Comparison of ENCODE assay signal across 8 cellular contexts in the genomic region with DNA sequence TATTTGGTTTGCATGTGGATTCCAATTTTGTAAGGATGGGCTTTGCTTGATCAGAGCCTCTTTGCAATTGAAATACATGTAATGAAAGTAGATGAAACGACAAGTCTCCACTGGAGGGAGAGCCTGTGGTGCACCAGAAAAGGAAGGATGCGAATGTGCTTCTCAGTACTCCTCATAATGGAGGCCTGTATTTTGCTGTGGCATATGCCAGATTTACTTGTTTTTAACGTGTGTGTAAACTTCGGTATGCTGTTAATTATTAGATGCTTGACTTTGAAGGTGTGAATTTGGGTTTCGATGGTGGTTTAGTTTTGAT. TPM values are rescaled to one million over a fixed set of nuclear protein-coding genes. Genes with fewer than 3 reads are reported as not detected.
DNase-seq lines count a peak whose midpoint lies in the region; ATAC-seq, FAIRE-seq and TF ChIP-seq lines count a peak whose summit lies in the region.

No MANE protein-coding gene starts in this region.

- no peak overlapping the region for H3K18ac ChIP-seq in H1 (ENCODE audit: extremely low read depth, low read length)

- no peak overlapping the region for H3K14ac ChIP-seq in H1 (ENCODE audit: insufficient read length)

- H3F3A ChIP-seq in SU-DHL-6 (ENCODE audit: insufficient read depth), result 0 out of 2 replicates have a peak, but pooled peaks cover 13% of the 10 kb centered on the region

- H3K4me1 ChIP-seq in H1 (replicated peaks in 1 of 4; ENCODE audit: control insufficient read depth in 3 of 4, insufficient read depth in 4 of 4, low read length in 3 of 4), result peaks cover 3 to 14% (median 11%) of the 10 kb centered on the region in 4 experiments; a peak in 5 of 7 replicates

- no peaks in the 10 kb centered on the region for H3K27me3 ChIP-seq in SU-DHL-6 (ENCODE audit: low read length)
- H3K27me3 ChIP-seq in H1 (replicated peaks in 1 of 4; ENCODE audit: control insufficient read depth in 3 of 4, extremely low read depth in 1 of 4, insufficient read depth in 3 of 4, low read length in 3 of 4), result no peaks in the 10 kb centered on the region

- no peak overlapping the region for H2BK12ac ChIP-seq in H1 (ENCODE audit: low read depth, low read length)

- no peak overlapping the region for H3K4me3 ChIP-seq in SU-DHL-6 (ENCODE audit: insufficient read depth, low read length, poor library complexity, severe bottlenecking)
- H3K4me3 ChIP-seq in H1 (ENCODE audit: extremely low read depth in 1 of 4, insufficient read depth in 2 of 4, low read depth in 3 of 4, low read length in 4 of 4), result peak overlapping the region in 2 of 4 experiments; percentile 98 to 99; a peak in 3 of 8 replicates

- peak; percentile 70 for DNase-seq in activated CD8-positive, alpha-beta memory T cell treated with anti-CD3 and anti-CD28 coated beads, Interleukin-2, amount 10 ng/mL, durations not matched to agents 7 days and 5 days
- DNase-seq in activated CD8-positive, alpha-beta memory T cell treated with anti-CD3 and anti-CD28 coated beads, Interleukin-2, amount 50 U/mL, for 48 hours, result no peak
- no peak for DNase-seq in H1 (ENCODE audit: low read depth in 1 of 2, low spot score in 2 of 2)
- no peak for DNase-seq in D721Med (ENCODE audit: insufficient read length, low spot score)
- no peak for DNase-seq in GM19240 (ENCODE audit: insufficient read length, low spot score)

- no peak overlapping the region for H2BK120ac ChIP-seq in H1 (replicated peaks; ENCODE audit: low read depth, low read length)

- peaks cover 13% of the 10 kb centered on the region for H3K79me1 ChIP-seq in H1 (ENCODE audit: low read depth, low read length)

- H3K79me2 ChIP-seq in SU-DHL-6 (ENCODE audit: insufficient read depth, low read length) (peaks cover 68% of the 10 kb centered on the region), H1 (ENCODE audit: control insufficient read depth in 1 of 2, insufficient read depth in 2 of 2, low read length in 2 of 2) (peaks cover 35 to 72% of the 10 kb centered on the region in 2 experiments)

- H4K20me1 ChIP-seq in SU-DHL-6 (ENCODE audit: low read depth, low read length) (no peaks in the 10 kb centered on the region), H1 (replicated peaks in 1 of 2; ENCODE audit: control insufficient read depth in 1 of 2, insufficient read depth in 2 of 2, low read length in 2 of 2) (peaks cover 14 to 18% of the 10 kb centered on the region in 2 experiments)

- peak overlapping the region; percentile 92 for H3K4me3 Mint-ChIP-seq in activated CD8-positive, alpha-beta memory T cell treated with anti-CD3 and anti-CD28 coated beads, Interleukin-2, amount 10 ng/mL, durations not matched to agents 7 days and 5 days
- peak overlapping the region; percentile 94 to 98 (median 96) for H3K4me3 Mint-ChIP-seq in nephron

- no peak overlapping the region for H2BK15ac ChIP-seq in H1 (ENCODE audit: low read length)

- H3K9me3 Mint-ChIP-seq in activated CD8-positive, alpha-beta memory T cell treated with anti-CD3 and anti-CD28 coated beads, Interleukin-2, amount 10 ng/mL, durations not matched to agents 7 days and 5 days (ENCODE audit: low read depth), result no peaks in the 10 kb centered on the region
- no peaks in the 10 kb centered on the region for H3K9me3 Mint-ChIP-seq in nephron

- no peak overlapping the region for H3K9ac ChIP-seq in SU-DHL-6 (ENCODE audit: low read length)
- H3K9ac ChIP-seq in H1 (replicated peaks in 1 of 4; ENCODE audit: extremely low read depth in 1 of 4, low read depth in 3 of 4, low read length in 3 of 4), result no peak overlapping the region; a peak in 1 of 7 replicates

- ATAC-seq in activated CD8-positive, alpha-beta memory T cell treated with anti-CD3 and anti-CD28 coated beads, Interleukin-2, amount 10 ng/mL, durations not matched to agents 7 days and 5 days, result peak; percentile 31
- ATAC-seq in HG03060 (IDR thresholded peaks at IDR 0.05; ENCODE audit: low read depth, unreplicated experiment), result peak; percentile 34

- H4K91ac ChIP-seq in H1 (replicated peaks; ENCODE audit: insufficient read length, low read length), result no peak overlapping the region

- no peak overlapping the region for H2BK20ac ChIP-seq in H1 (ENCODE audit: low read length)

- no peak overlapping the region for H4K8ac ChIP-seq in H1 (ENCODE audit: extremely low read depth, insufficient read depth, low read length)

- no peak overlapping the region for H4K5ac ChIP-seq in H1 (ENCODE audit: insufficient read length, low read depth, low read length)

- H3K36me3 Mint-ChIP-seq in activated CD8-positive, alpha-beta memory T cell treated with anti-CD3 and anti-CD28 coated beads, Interleukin-2, amount 10 ng/mL, durations not matched to agents 7 days and 5 days, result peaks cover 27% of the 10 kb centered on the region
- H3K36me3 Mint-ChIP-seq in nephron (ENCODE audit: low read depth), result peaks cover 45% of the 10 kb centered on the region

- no peak overlapping the region for H3K23ac ChIP-seq in H1 (ENCODE audit: insufficient read length)

- H3K27me3 Mint-ChIP-seq in activated CD8-positive, alpha-beta memory T cell treated with anti-CD3 and anti-CD28 coated beads, Interleukin-2, amount 10 ng/mL, durations not matched to agents 7 days and 5 days, result peaks cover 10% of the 10 kb centered on the region
- H3K27me3 Mint-ChIP-seq in nephron (ENCODE audit: low read depth), result peaks cover 3% of the 10 kb centered on the region

- CTCF ChIA-PET in activated CD8-positive, alpha-beta memory T cell treated with anti-CD3 and anti-CD28 coated beads, Interleukin-2, amount 10 ng/mL, durations not matched to agents 7 days and 5 days (lab: Charles Lee), result interaction anchor here (1.2 to 3.7 kb wide), 2 partner anchors 291 to 295 kb away, joined by 4 to 17 read pairs; no protein-coding TSS in a partner anchor
- CTCF ChIA-PET in H1 (lab: Charles Lee; ENCODE audit: partially characterized antibody), result interaction anchor here (1.5 to 2.2 kb wide), 2 partner anchors 291 to 295 kb away, joined by 4 to 8 read pairs; no protein-coding TSS in a partner anchor

- peak overlapping the region; percentile 85 for H3K27ac Mint-ChIP-seq in activated CD8-positive, alpha-beta memory T cell treated with anti-CD3 and anti-CD28 coated beads, Interleukin-2, amount 10 ng/mL, durations not matched to agents 7 days and 5 days
- H3K27ac Mint-ChIP-seq in nephron, result peak overlapping the region; percentile 96 to 98 (median 97)

- TF ChIP-seq RAD21 in H1 (IDR thresholded peaks at IDR 0.05 in 1 of 2, conservative IDR thresholded peaks at IDR 0.05 in 1 of 2; ENCODE audit: low read depth in 2 of 2, low read length in 2 of 2), result peak; percentile 43 to 50

- no peak overlapping the region for H2BK5ac ChIP-seq in H1 (ENCODE audit: low read depth, low read length)

- no peak overlapping the region for H3K4ac ChIP-seq in H1 (replicated peaks; ENCODE audit: insufficient read length, low read depth, low read length)

- WGBS in H1 (ENCODE audit: extremely low coverage in 1 of 2, insufficient coverage in 1 of 2, insufficient read length in 1 of 2, insufficient replicate concordance in 2 of 2, low coverage in 1 of 2, low lambda C conversion rate in 2 of 2, missing lambda C conversion rate in 1 of 2), 2 experiments, result 54% methylated on average over 5 of the region's 5 CpGs; no CpG with 5 or more reads in 1 of the 2 experiments

- peaks cover 13% of the 10 kb centered on the region for H3K23me2 ChIP-seq in H1 (ENCODE audit: low read depth, low read length)

- POLR2A ChIA-PET in H1 (lab: Charles Lee; ENCODE audit: partially characterized antibody), result interaction anchor here (0.7 to 1.0 kb wide), 2 partner anchors 13 to 242 kb away, joined by 3 read pairs; no protein-coding TSS in a partner anchor

- TF ChIP-seq CTCF in SU-DHL-6 (IDR thresholded peaks at IDR 0.05; ENCODE audit: insufficient read depth, low read length, poor library complexity, severe bottlenecking), result no peak
- peak in 1 of 3 experiments; percentile 29; a peak in 1 of 4 replicates for TF ChIP-seq CTCF in H1 (IDR thresholded peaks at IDR 0.05; ENCODE audit: control extremely low read depth in 1 of 3, insufficient read depth in 1 of 3, low read depth in 1 of 3, low read length in 3 of 3)
- peak; percentile 27 to 37 (median 36) for TF ChIP-seq CTCF in nephron (IDR thresholded peaks at IDR 0.05; ENCODE audit: unreplicated experiment in 3 of 3)
- TF ChIP-seq CTCF in D721Med (IDR thresholded peaks at IDR 0.05; ENCODE audit: insufficient read depth, missing control alignments), result no peak

- FAIRE-seq in H1 (lab: Jason Lieb, UNC) (no peak), D721Med (lab: Jason Lieb, UNC) (no peak)

- H2AK5ac ChIP-seq in H1 (ENCODE audit: low read depth, low read length), result no peak overlapping the region

- no peak overlapping the region for H3K56ac ChIP-seq in H1 (replicated peaks; ENCODE audit: insufficient read length, low read depth, low read length)

- H2AFZ ChIP-seq in SU-DHL-6 (ENCODE audit: low read depth, low read length, severe bottlenecking) (no peak overlapping the region), H1 (ENCODE audit: low read length) (no peak overlapping the region)

- TF ChIP-seq POLR2A in H1 (IDR thresholded peaks at IDR 0.05; ENCODE audit: control extremely low read depth in 1 of 2, low read depth in 2 of 2, low read length in 2 of 2), result no peak

- H3K27ac ChIP-seq in SU-DHL-6 (ENCODE audit: low read depth, low read length), result peak overlapping the region; percentile 60; the same call in 1 of the 2 replicates
- H3K27ac ChIP-seq in H1 (ENCODE audit: low read depth, low read length), result no peak overlapping the region

- H3K9me3 ChIP-seq in SU-DHL-6 (ENCODE audit: insufficient read depth, low read length), result no peaks in the 10 kb centered on the region
- H3K9me3 ChIP-seq in H1 (ENCODE audit: insufficient read depth in 2 of 2, low read depth in 1 of 2, low read length in 1 of 2), result no peaks in the 10 kb centered on the region

- no peaks in the 10 kb centered on the region for H3K9me2 ChIP-seq in SU-DHL-6 (replicated peaks; ENCODE audit: insufficient read depth, low read length)

- no peak for TF ChIP-seq EP300 in H1 (IDR thresholded peaks at IDR 0.05; ENCODE audit: borderline replicate concordance in 1 of 2, low read depth in 2 of 2, low read length in 2 of 2)

- H3K36me3 ChIP-seq in SU-DHL-6 (ENCODE audit: low read length) (no peaks in the 10 kb centered on the region), H1 (ENCODE audit: control insufficient read depth in 2 of 4, insufficient read depth in 4 of 4, low read length in 3 of 4) (peaks cover 0 to 10% (median 0%) of the 10 kb centered on the region in 4 experiments; a peak in 2 of 8 replicates)

- H3K4me1 Mint-ChIP-seq in activated CD8-positive, alpha-beta memory T cell treated with anti-CD3 and anti-CD28 coated beads, Interleukin-2, amount 10 ng/mL, durations not matched to agents 7 days and 5 days, result peaks cover 34% of the 10 kb centered on the region
- peaks cover 55% of the 10 kb centered on the region for H3K4me1 Mint-ChIP-seq in nephron

- H3K4me2 ChIP-seq in SU-DHL-6 (ENCODE audit: low read depth, low read length, poor library complexity, severe bottlenecking), result peak overlapping the region; percentile 90
- peak overlapping the region; percentile 85 to 93 for H3K4me2 ChIP-seq in H1 (ENCODE audit: insufficient read depth in 1 of 2, low read depth in 2 of 2, low read length in 2 of 2)

RNA-seq across cellular contexts. Expression of a gene that starts 2.8 kb away (rescaled TPM):
- 10 to 100 TPM; 27.7 to 46.6 TPM for total RNA-seq in activated CD8-positive, alpha-beta memory T cell treated with anti-CD3 and anti-CD28 coated beads, Interleukin-2, amount 10 ng/mL, durations not matched to agents 7 days and 5 days
- 31.6 and 34.9 TPM in 2 replicates for total RNA-seq in H1 (2021; fragmentation: NEBNext Ultra II Directional; extraction: Animal tissue kit (Norgen Biotek cat#: 25700))
- polyA plus RNA-seq in H1 (2011; rRNA removed), result 11.2 and 13.9 TPM in 2 replicates
- polyA plus RNA-seq in H1 (2011; cell fraction: cytosol; rRNA removed), result 14.4 TPM
- polyA plus RNA-seq in H1 (2011; cell fraction: nucleus; rRNA removed), result 30.8 TPM
- 18.9 to 22.9 TPM (median 20.4 TPM) in 4 replicates for polyA plus RNA-seq in H1 (2012, experiment 1 of 2)
- polyA plus RNA-seq in H1 (2012, experiment 2 of 2), result 3.8 TPM
- polyA plus RNA-seq in H1 (2013, experiment 1 of 2), result 10.4 TPM
- polyA plus RNA-seq in H1 (2013, experiment 2 of 2), result 10.1 TPM
- 72.5 and 75.7 TPM in 2 replicates for polyA minus RNA-seq in H1 (2011; rRNA and poly(A)+ RNA removed)
- polyA minus RNA-seq in H1 (2011; cell fraction: cytosol; rRNA and poly(A)+ RNA removed), result 36.9 TPM
- polyA minus RNA-seq in H1 (2011; cell fraction: nucleus; rRNA and poly(A)+ RNA removed), result 61.0 TPM

Comparison
In these comparisons a context has a peak if more than half of its experiments do, and no peak if none do; other contexts are left out.
1. CTCF ChIP-seq: peak in nephron (3 of 3); none in SU-DHL-6 (single experiment) and D721Med (single experiment).